ENCODE assay signal across 8 cellular contexts in the genomic region with DNA sequence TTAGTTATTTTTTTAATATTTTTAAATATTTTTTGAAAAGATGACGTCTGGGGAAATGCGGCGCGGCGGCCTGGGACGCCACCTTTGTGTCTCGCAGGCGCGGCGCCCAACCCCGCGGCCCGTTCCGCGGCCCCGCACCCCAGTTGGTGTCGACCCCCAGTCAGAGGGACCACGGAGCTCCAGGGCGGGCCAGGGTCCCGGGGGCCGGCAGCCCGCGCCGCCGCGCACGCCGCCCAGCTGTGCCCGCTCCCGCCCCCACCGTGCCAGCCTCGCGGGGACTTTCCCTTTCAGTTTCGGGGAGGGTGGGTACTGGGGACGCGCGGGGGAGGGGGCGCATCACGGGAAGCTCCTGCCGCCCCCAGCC. TPM values are rescaled to one million over a fixed set of nuclear protein-coding genes. Genes with fewer than 3 reads are reported as not detected.
DNase-seq lines count a peak whose midpoint lies in the region; ATAC-seq and TF ChIP-seq lines count a peak whose summit lies in the region.

No MANE protein-coding gene starts in this region.

- H3K9me3 Mint-ChIP-seq in T-cell: no peaks in the 10 kb centered on the region
- no peaks in the 10 kb centered on the region for H3K9me3 Mint-ChIP-seq in chondrocyte (ENCODE audit: low read depth)

- H3K27ac ChIP-seq in mesodermal cell (ENCODE audit: low read depth, low read length, severe bottlenecking): peak overlapping the region; percentile 78
- H3K27ac ChIP-seq in thymus (ENCODE audit: low read depth): peak overlapping the region; percentile 55

- in situ Hi-C loops in ACHN (cut with HindIII; ENCODE audit: low pct_ligation_motif_present, low pct_unique_long_range_greater_than_20kb, low sequenced_read_pairs): no loop called here

- H3K4me3 Mint-ChIP-seq in T-cell: peak overlapping the region; percentile 55 to 88 (median 58)
- peak overlapping the region; percentile 83 for H3K4me3 Mint-ChIP-seq in chondrocyte (ENCODE audit: unreplicated experiment)

- H3K4me1 ChIP-seq in mesodermal cell (ENCODE audit: control insufficient read depth, insufficient read depth, low read length, poor library complexity, severe bottlenecking) (peaks cover 25% of the 10 kb centered on the region), thymus (ENCODE audit: control insufficient read depth, insufficient read depth, low read length) (no peaks in the 10 kb centered on the region)

- POLR2A ChIA-PET in T-cell (lab: Charles Lee): interaction anchor here in 1 of 2 donors (0.6 kb wide), 1 partner anchor 1152 kb away, joined by 3 read pairs; no protein-coding TSS in a partner anchor

- H3K27me3 Mint-ChIP-seq in T-cell (peaks cover 21 to 31% of the 10 kb centered on the region in 2 donors), chondrocyte (ENCODE audit: low read depth) (no peaks in the 10 kb centered on the region)

- peaks cover 59% of the 10 kb centered on the region for H3K27me3 ChIP-seq in thymus (ENCODE audit: control insufficient read depth, insufficient read depth)

- H3K4me3 ChIP-seq in mesodermal cell (ENCODE audit: extremely low read depth, insufficient read depth, low read length, poor library complexity, severe bottlenecking) (peak overlapping the region; percentile 97), thymus (ENCODE audit: low read length) (peak overlapping the region; percentile 70)

- DNase-seq in GM19238 (ENCODE audit: insufficient read length, low spot score): peak; percentile 49
- peak in 18 of 34 experiments; percentile 10 to 50 (median 26) for DNase-seq in T-cell
- DNase-seq in chondrocyte (ENCODE audit: low spot score): no peak
- no peak for DNase-seq in NCI-H524 treated with DMSO at 0.1 percent for 48 hours (lab: John Stamatoyannopoulos, UW)
- no peak for DNase-seq in HPDE6-E6E7 (ENCODE audit: extremely low spot score)
- no peak for DNase-seq in ACHN

- WGBS in mesodermal cell (ENCODE audit: insufficient coverage in 2 of 2), 2 experiments: 0% methylated on average over 20 to 31 of the region's 40 CpGs
- 1% methylated on average over 40 of the region's 40 CpGs for WGBS in thymus

- no peak for TF ChIP-seq CTCF in chondrocyte (IDR thresholded peaks at IDR 0.05)

- H3K27ac Mint-ChIP-seq in T-cell (no peak overlapping the region), chondrocyte (ENCODE audit: unreplicated experiment) (no peak overlapping the region)

- H3K36me3 Mint-ChIP-seq in T-cell: no peaks in the 10 kb centered on the region
- H3K36me3 Mint-ChIP-seq in chondrocyte (ENCODE audit: low read depth): peaks cover 2% of the 10 kb centered on the region

- H3K9me3 ChIP-seq in mesodermal cell (ENCODE audit: control insufficient read depth, low read length) (no peaks in the 10 kb centered on the region), thymus (ENCODE audit: control insufficient read depth) (no peaks in the 10 kb centered on the region)

- H3K36me3 ChIP-seq in mesodermal cell (ENCODE audit: control insufficient read depth, insufficient read depth, low read length): peaks cover 55% of the 10 kb centered on the region
- no peaks in the 10 kb centered on the region for H3K36me3 ChIP-seq in thymus (ENCODE audit: control insufficient read depth, insufficient read depth)

- H3K4me1 Mint-ChIP-seq in T-cell (peaks cover 16 to 33% (median 30%) of the 10 kb centered on the region in 3 donors), chondrocyte (ENCODE audit: low read depth) (peaks cover 30% of the 10 kb centered on the region)

- ATAC-seq in T-cell (replicated peaks in 1 of 4): peak; percentile 46 to 61 (median 50)

- CTCF ChIA-PET in T-cell (lab: Charles Lee): interaction anchor here (0.5 to 1.1 kb wide), 4 partner anchors 19 to 542 kb away, joined by 3 to 4 read pairs (median 3); no protein-coding TSS in a partner anchor

RNA-seq across cellular contexts. Expression of a gene that starts 1.6 kb away (rescaled TPM):
- total RNA-seq in T-cell (1 to 10 TPM; 1.0 to 4.2 (median 2.8) TPM), chondrocyte (129 to 300 TPM (median 130 TPM) in 3 replicates)
- 278 TPM for polyA plus RNA-seq in mesodermal cell (2013, experiment 1 of 2)
- polyA plus RNA-seq in mesodermal cell (2013, experiment 2 of 2): 285 TPM
- polyA plus RNA-seq in thymus: 7.3 TPM

RNA-seq across cellular contexts. Expression of a gene that starts 32.6 kb away (rescaled TPM):
- total RNA-seq in T-cell: 10 to 100 TPM; 31.8 to 64.2 (median 57.4) TPM
- total RNA-seq in chondrocyte: 15.5 to 21.9 TPM (median 16.2 TPM) in 3 replicates
- polyA plus RNA-seq in mesodermal cell (2013, experiment 1 of 2): 12.1 TPM
- 13.3 TPM for polyA plus RNA-seq in mesodermal cell (2013, experiment 2 of 2)
- polyA plus RNA-seq in thymus: 29.3 TPM

Comparison
In these comparisons a context has a peak if more than half of its experiments do, and no peak if none do; other contexts are left out.
1. DNase-seq: peak in GM19238 (single experiment) and T-cell (18 of 34); none in chondrocyte (single experiment), NCI-H524 treated with DMSO at 0.1 percent for 48 hours (single experiment), HPDE6-E6E7 (single experiment) and ACHN (single experiment).
2. RNA of a gene that starts 1.6 kb away (total RNA-seq): 129 to 300 TPM in chondrocyte; 1.0 to 4.2 TPM in T-cell; every median in the first group is over 10 times any median in the second.